Comparison of ENCODE assay signal across 11 cellular contexts in the genomic region with DNA sequence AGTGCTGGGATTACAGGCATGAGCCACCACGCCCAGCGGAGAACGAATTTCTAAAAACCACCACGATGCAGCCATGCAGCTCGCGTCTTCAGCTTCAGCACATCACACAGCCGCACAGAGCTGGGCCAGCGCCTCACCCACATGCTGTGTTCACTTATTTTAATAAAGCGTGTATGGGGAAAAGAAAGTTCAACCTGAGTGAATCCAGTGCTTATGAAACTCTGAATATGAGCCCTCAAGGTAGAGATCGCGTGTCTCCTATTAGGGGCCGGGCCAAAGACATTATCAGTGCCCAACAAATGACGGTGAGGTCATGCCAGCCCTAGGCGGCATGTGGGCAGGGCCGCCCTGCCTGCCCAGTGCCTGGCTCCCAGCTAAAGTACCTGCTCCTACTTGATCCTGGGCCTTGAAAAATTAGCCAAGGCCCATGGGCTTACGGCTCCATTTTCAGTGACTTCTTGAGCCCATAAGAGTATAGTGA. TPM values are rescaled to one million over a fixed set of nuclear protein-coding genes. Genes with fewer than 3 reads are reported as not detected.
A peak's percentile ranks its signal among the peaks of the same experiment; 100 is the strongest.
DNase-seq lines count a peak whose midpoint lies in the region; ATAC-seq and TF ChIP-seq lines count a peak whose summit lies in the region.
"Had no signal": no experiment of that assay in that cellular context is flagged by ENCODE, and none has a peak within 500 bp of the region (broad histone marks: within the 10 kb centered on the region; RNA-seq: fewer than 3 reads in every experiment).

No MANE protein-coding gene starts in this region.

- H3K23ac ChIP-seq in mesendoderm (ENCODE audit: low read length): no peak overlapping the region

- POLR2A ChIA-PET in HCT116 (lab: Charles Lee): no interaction called here

- no peaks in the 10 kb centered on the region for H3K9me2 ChIP-seq in HCT116 (ENCODE audit: insufficient read depth)

- H3K4me1 ChIP-seq in HCT116 (ENCODE audit: control insufficient read depth in 1 of 2, insufficient read depth in 2 of 2, low read length in 2 of 2) (peaks cover 69 to 75% of the 10 kb centered on the region in 2 experiments), mesendoderm (ENCODE audit: control insufficient read depth, low read depth, low read length) (peaks cover 6% of the 10 kb centered on the region), mucosa of descending colon (ENCODE audit: low read depth) (peaks cover 21% of the 10 kb centered on the region)

- H4K8ac ChIP-seq in mesendoderm (ENCODE audit: low read depth, low read length): no peak overlapping the region

- H3K4me2 ChIP-seq in HCT116 (ENCODE audit: low read length) (no peak overlapping the region), mesendoderm (ENCODE audit: low read length) (no peak overlapping the region)

- no CpG with 5 or more reads among the region's 16 CpGs for WGBS in mesendoderm (ENCODE audit: extremely low coverage, insufficient coverage, low lambda C conversion rate)

- H2AK5ac ChIP-seq in mesendoderm (ENCODE audit: low read length): no peak overlapping the region

- no peak overlapping the region for H2AFZ ChIP-seq in HCT116 (ENCODE audit: low read depth, low read length, poor library complexity, severe bottlenecking)

- H3K36me3 ChIP-seq in HCT116 (ENCODE audit: control insufficient read depth in 1 of 2, insufficient read depth in 2 of 2, low read length in 2 of 2) (no peaks in the 10 kb centered on the region), mesendoderm (ENCODE audit: control insufficient read depth, insufficient read depth, low read length) (no peaks in the 10 kb centered on the region), mucosa of descending colon (ENCODE audit: low read depth) (no peaks in the 10 kb centered on the region)
- H3K36me3 ChIP-seq: brain microvascular endothelial cell had no signal

- RAD21 ChIA-PET in HCT116 (lab: Charles Lee; ENCODE audit: low non-redundant PET in 1 of 2, low total read pairs in 2 of 2, uncharacterized antibody in 2 of 2, unreplicated experiment in 2 of 2): no interaction called here

- DNase-seq in HCT116 (ENCODE audit: low read depth, low spot score) (no peak), mesendoderm (no peak), NCI-H1105 (lab: John Stamatoyannopoulos, UW) (no peak), mucosa of descending colon (no peak), GOT3 (lab: John Stamatoyannopoulos, UW) (no peak), NCI-H2081 treated with DMSO at 0.1 percent for 48 hours (lab: John Stamatoyannopoulos, UW) (no peak)
- DNase-seq: activated CD4-positive, alpha-beta T cell treated with anti-CD3 and anti-CD28 coated beads, Interleukin-2, amount 10 ng/mL, durations not matched to agents 7 days and 5 days; brain microvascular endothelial cell; NCI-H510A treated with DMSO at 0.1 percent for 48 hours had no signal

- peaks cover 16% of the 10 kb centered on the region for H3K79me1 ChIP-seq in mesendoderm (ENCODE audit: low read length)

- H3K79me2 ChIP-seq in HCT116 (ENCODE audit: insufficient read depth, low read length) (peaks cover 92% of the 10 kb centered on the region), mesendoderm (ENCODE audit: control insufficient read depth, insufficient read depth, low read length) (peaks cover 3% of the 10 kb centered on the region)

- H3K9ac ChIP-seq in HCT116 (ENCODE audit: low read length) (no peak overlapping the region), mesendoderm (ENCODE audit: low read length) (no peak overlapping the region)

- H3K4me3 ChIP-seq in HCT116 (replicated peaks in 1 of 2; ENCODE audit: low read depth in 1 of 2, low read length in 2 of 2) (no peak overlapping the region), mesendoderm (ENCODE audit: low read length) (no peak overlapping the region), mucosa of descending colon (no peak overlapping the region)

- BruUV-seq in HCT116 (replicated peaks; lab: Mats Ljungman, UMichigan): no TSS peak

- peak overlapping the region; percentile 37 for H3K56ac ChIP-seq in mesendoderm (ENCODE audit: low read length)

- intact Hi-C loops in HCT116 (cut with micrococcal nuclease) (no loop called here), mucosa of descending colon (cut with DNase I, micrococcal nuclease) (loop anchor here in 1 of 2 donors (10.0 kb wide), 1 partner anchor 47 kb away; a partner anchor contains a TSS)

- H4K20me1 ChIP-seq in HCT116 (ENCODE audit: insufficient read depth): no peaks in the 10 kb centered on the region

- H3K27me3 ChIP-seq in HCT116 (ENCODE audit: insufficient read depth, low read length): no peaks in the 10 kb centered on the region
- H3K27me3 ChIP-seq in mesendoderm (ENCODE audit: insufficient read depth, low read length, poor library complexity): no peaks in the 10 kb centered on the region
- H3K27me3 ChIP-seq: brain microvascular endothelial cell had no signal

- no peak for TF ChIP-seq CTCF in HCT116 (IDR thresholded peaks at IDR 0.05 in 2 of 3, conservative IDR thresholded peaks at IDR 0.05 in 1 of 3; ENCODE audit: borderline replicate concordance in 1 of 3, insufficient read depth in 1 of 3, low read depth in 2 of 3, low read length in 2 of 3)
- TF ChIP-seq CTCF in mucosa of descending colon (IDR thresholded peaks at IDR 0.05): no peak

- H2BK5ac ChIP-seq in mesendoderm (ENCODE audit: low read length): no peak overlapping the region

- H3K27ac ChIP-seq in HCT116 (ENCODE audit: low read depth, low read length): no peak overlapping the region
- H3K27ac ChIP-seq in mesendoderm (ENCODE audit: low read depth, low read length): no peak overlapping the region
- H3K27ac ChIP-seq: brain microvascular endothelial cell had no signal

- H2BK120ac ChIP-seq in mesendoderm (ENCODE audit: low read depth, low read length): no peak overlapping the region

- no peak for TF ChIP-seq POLR2A in HCT116 (IDR thresholded peaks at IDR 0.05; ENCODE audit: borderline replicate concordance, extremely low read depth, insufficient read depth, insufficient read length)

- CTCF ChIA-PET in HCT116 (lab: Charles Lee): no interaction called here

- H3K9me3 ChIP-seq in HCT116 (ENCODE audit: control insufficient read depth in 1 of 2, insufficient read depth in 1 of 2, low read depth in 1 of 2, low read length in 2 of 2) (no peaks in the 10 kb centered on the region), mucosa of descending colon (no peaks in the 10 kb centered on the region)

- no peak overlapping the region for H3K4ac ChIP-seq in mesendoderm (ENCODE audit: low read depth, low read length)

- no peak overlapping the region for H3K18ac ChIP-seq in mesendoderm (ENCODE audit: low read length)

- no peak for TF ChIP-seq RAD21 in HCT116 (IDR thresholded peaks at IDR 0.05; ENCODE audit: low read depth)

- no peak overlapping the region for H4K5ac ChIP-seq in mesendoderm (ENCODE audit: low read length)

- H2BK15ac ChIP-seq in mesendoderm (replicated peaks; ENCODE audit: low read depth): no peak overlapping the region

- ATAC-seq in GM18861 (IDR thresholded peaks at IDR 0.05; ENCODE audit: unreplicated experiment) (peak; percentile 74), HCT116 (0 out of 2 replicates have a peak, but pooled peaks have one; percentile 12), HG03469 (IDR thresholded peaks at IDR 0.05; ENCODE audit: unreplicated experiment) (peak; percentile 73), mucosa of descending colon (no peak)

TF ChIP-seq in HCT116, 20 proteins besides CTCF, POLR2A, EP300 and RAD21:
- TF ChIP-seq FOSL1 (IDR thresholded peaks at IDR 0.05; ENCODE audit: low read depth): no peak
- TF ChIP-seq, protein P1, sequence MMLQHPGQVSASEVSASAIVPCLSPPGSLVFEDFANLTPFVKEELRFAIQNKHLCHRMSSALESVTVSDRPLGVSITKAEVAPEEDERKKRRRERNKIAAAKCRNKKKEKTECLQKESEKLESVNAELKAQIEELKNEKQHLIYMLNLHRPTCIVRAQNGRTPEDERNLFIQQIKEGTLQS (IDR thresholded peaks at IDR 0.05): no peak
- TF ChIP-seq ELF1 (IDR thresholded peaks at IDR 0.05; ENCODE audit: borderline replicate concordance, low read depth): no peak
- no peak for TF ChIP-seq EZH2 (IDR thresholded peaks at IDR 0.05)
- TF ChIP-seq, protein P2, sequence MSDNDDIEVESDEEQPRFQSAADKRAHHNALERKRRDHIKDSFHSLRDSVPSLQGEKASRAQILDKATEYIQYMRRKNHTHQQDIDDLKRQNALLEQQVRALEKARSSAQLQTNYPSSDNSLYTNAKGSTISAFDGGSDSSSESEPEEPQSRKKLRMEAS (IDR thresholded peaks at IDR 0.05): no peak
- no peak for TF ChIP-seq SP1 (IDR thresholded peaks at IDR 0.05; ENCODE audit: low read depth)
- TF ChIP-seq CBX3 (IDR thresholded peaks at IDR 0.05; ENCODE audit: low read depth): no peak
- TF ChIP-seq TCF7L2 (IDR thresholded peaks at IDR 0.05; ENCODE audit: borderline replicate concordance, extremely low read depth, insufficient read depth, insufficient read length): no peak
- TF ChIP-seq, protein P3, sequence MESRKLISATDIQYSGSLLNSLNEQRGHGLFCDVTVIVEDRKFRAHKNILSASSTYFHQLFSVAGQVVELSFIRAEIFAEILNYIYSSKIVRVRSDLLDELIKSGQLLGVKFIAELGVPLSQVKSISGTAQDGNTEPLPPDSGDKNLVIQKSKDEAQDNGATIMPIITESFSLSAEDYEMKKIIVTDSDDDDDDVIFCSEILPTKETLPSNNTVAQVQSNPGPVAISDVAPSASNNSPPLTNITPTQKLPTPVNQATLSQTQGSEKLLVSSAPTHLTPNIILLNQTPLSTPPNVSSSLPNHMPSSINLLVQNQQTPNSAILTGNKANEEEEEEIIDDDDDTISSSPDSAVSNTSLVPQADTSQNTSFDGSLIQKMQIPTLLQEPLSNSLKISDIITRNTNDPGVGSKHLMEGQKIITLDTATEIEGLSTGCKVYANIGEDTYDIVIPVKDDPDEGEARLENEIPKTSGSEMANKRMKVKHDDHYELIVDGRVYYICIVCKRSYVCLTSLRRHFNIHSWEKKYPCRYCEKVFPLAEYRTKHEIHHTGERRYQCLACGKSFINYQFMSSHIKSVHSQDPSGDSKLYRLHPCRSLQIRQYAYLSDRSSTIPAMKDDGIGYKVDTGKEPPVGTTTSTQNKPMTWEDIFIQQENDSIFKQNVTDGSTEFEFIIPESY (IDR thresholded peaks at IDR 0.05; ENCODE audit: extremely low read depth, insufficient replicate concordance, low read length): no peak
- TF ChIP-seq ZFX (IDR thresholded peaks at IDR 0.05): no peak
- no peak for TF ChIP-seq SRF (IDR thresholded peaks at IDR 0.05; ENCODE audit: low read depth)
- no peak for TF ChIP-seq SIN3A (IDR thresholded peaks at IDR 0.05; ENCODE audit: low read depth)
- no peak for TF ChIP-seq EGR1 (IDR thresholded peaks at IDR 0.05; ENCODE audit: low read depth)
- no peak for TF ChIP-seq POLR2AphosphoS5 (IDR thresholded peaks at IDR 0.05; ENCODE audit: low read depth, low read length)
- TF ChIP-seq JUND (IDR thresholded peaks at IDR 0.05): no peak
- TF ChIP-seq ZNF274 (IDR thresholded peaks at IDR 0.05; ENCODE audit: low read depth, low read length): no peak
- TF ChIP-seq YY1 (IDR thresholded peaks at IDR 0.05; ENCODE audit: extremely low read depth, insufficient replicate concordance, low read depth, low read length): no peak

RNA-seq across cellular contexts. Expression of a gene that starts 44.3 kb away (rescaled TPM):
- total RNA-seq in HCT116 (2021; ENCODE audit: unreplicated experiment) (62.6 TPM), mucosa of descending colon (10 to 100 TPM; 38.1 to 65.0 (median 43.4) TPM)
- 33.2 and 33.7 TPM in 2 replicates for polyA plus RNA-seq in HCT116 (2012)
- 14.8 TPM for polyA plus RNA-seq in mesendoderm (2013, experiment 1 of 2)
- polyA plus RNA-seq in mesendoderm (2013, experiment 2 of 2): 14.5 TPM
